In the genomic region with DNA sequence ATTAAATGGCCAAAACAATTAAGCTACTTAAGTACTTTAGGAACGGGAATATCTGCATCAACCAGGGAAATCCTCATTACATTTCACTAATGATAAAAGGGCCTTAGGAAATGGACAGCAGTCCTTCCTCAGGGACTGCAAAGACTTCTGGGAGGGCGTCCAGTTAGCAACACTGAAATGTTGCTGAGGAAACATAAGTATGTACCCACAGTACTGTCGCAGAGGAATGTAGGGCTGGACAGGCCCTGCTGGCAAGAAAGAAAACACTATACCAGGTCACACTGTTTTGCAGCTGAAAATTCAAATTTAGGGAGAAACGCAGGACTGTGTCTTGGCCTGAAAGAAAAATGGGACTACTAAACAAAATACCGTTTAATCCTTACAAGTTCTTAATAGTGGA, we compare ENCODE assay signal across 9 cellular contexts. TPM values are rescaled to one million over a fixed set of nuclear protein-coding genes. Genes with fewer than 3 reads are reported as not detected.
A peak's percentile ranks its signal among the peaks of the same experiment; 100 is the strongest.
DNase-seq lines count a peak whose midpoint lies in the region; ATAC-seq, FAIRE-seq and TF ChIP-seq lines count a peak whose summit lies in the region.
"Had no signal": no experiment of that assay in that cellular context is flagged by ENCODE, and none has a peak within 500 bp of the region (broad histone marks: within the 10 kb centered on the region; RNA-seq: fewer than 3 reads in every experiment).

No MANE protein-coding gene starts in this region.

- intact Hi-C loops in activated naive CD4-positive, alpha-beta T cell treated with anti-CD3 and anti-CD28 coated beads for 36 hours (cut with micrococcal nuclease) = no loop called here
- intact Hi-C loops in K562 (cut with micrococcal nuclease) = no loop called here
- intact Hi-C loops in left lung (cut with DNase I) = no loop called here

- H3K9me1 ChIP-seq in K562 (ENCODE audit: control insufficient read depth, insufficient read depth, low read length) = no peaks in the 10 kb centered on the region

- peaks cover 7 to 24% of the 10 kb centered on the region in 2 experiments for H3K4me1 ChIP-seq in K562 (replicated peaks in 1 of 2; ENCODE audit: control insufficient read depth in 2 of 2, insufficient read depth in 2 of 2, low read length in 2 of 2)
- peaks cover 12 to 36% of the 10 kb centered on the region in 2 donors for H3K4me1 ChIP-seq in left lung
- peaks cover 9 to 24% (median 18%) of the 10 kb centered on the region in 4 donors for H3K4me1 ChIP-seq in upper lobe of left lung

- peak overlapping the region in 1 of 2 experiments; percentile 92; a peak in 2 of 4 replicates for H3K9ac ChIP-seq in K562 (ENCODE audit: insufficient read depth in 1 of 2, low read depth in 2 of 2, low read length in 2 of 2)

- no peak overlapping the region for H2AFZ ChIP-seq in K562 (ENCODE audit: low read depth, low read length)

- H3K9me3 ChIP-seq in K562 (replicated peaks; ENCODE audit: control insufficient read depth, insufficient read depth, low read depth, low read length) = no peaks in the 10 kb centered on the region
- H3K9me3 ChIP-seq in left lung = no peaks in the 10 kb centered on the region
- no peaks in the 10 kb centered on the region for H3K9me3 ChIP-seq in upper lobe of left lung

- TF ChIP-seq CTCF in K562 (IDR thresholded peaks at IDR 0.05 in 2 of 3, conservative IDR thresholded peaks at IDR 0.05 in 1 of 3; ENCODE audit: insufficient read depth in 2 of 3, low read depth in 1 of 3, low read length in 3 of 3) (no peak), left lung (IDR thresholded peaks at IDR 0.05) (no peak), upper lobe of left lung (IDR thresholded peaks at IDR 0.05) (no peak)

- H4K20me1 ChIP-seq in K562 (replicated peaks; ENCODE audit: control insufficient read depth, insufficient read depth, low read length) = no peaks in the 10 kb centered on the region

- in situ Hi-C loops in K562 (cut with MboI) = no loop called here

- H3K9me3 Mint-ChIP-seq in activated naive CD4-positive, alpha-beta T cell treated with anti-CD3 and anti-CD28 coated beads for 36 hours = peaks cover 6% of the 10 kb centered on the region

- CTCF ChIA-PET in activated naive CD4-positive, alpha-beta T cell treated with anti-CD3 and anti-CD28 coated beads for 36 hours (lab: Charles Lee) = interaction anchor here (0.6 kb wide), 1 partner anchor 719 kb away, joined by 7 read pairs; no protein-coding TSS in a partner anchor
- CTCF ChIA-PET in K562 (lab: Yijun Ruan, JAX; ENCODE audit: low intra/inter-chr PET ratio) = no interaction called here

- no TSS peak for BruUV-seq in K562 (replicated peaks; lab: Mats Ljungman, UMichigan)

- H3K4me3 ChIP-seq in K562 = peak overlapping the region; percentile 96
- peak overlapping the region in 1 of 2 donors; percentile 81 for H3K4me3 ChIP-seq in left lung
- H3K4me3 ChIP-seq in upper lobe of left lung = peak overlapping the region in 3 of 4 donors; percentile 89 to 93 (median 93)

- H3K27ac ChIP-seq in K562 (ENCODE audit: extremely low read depth, low read depth, low read length) = peak overlapping the region; percentile 87; the same call in 1 of the 3 replicates
- H3K27ac ChIP-seq in left lung = peak overlapping the region; percentile 76 to 87
- peak overlapping the region in 3 of 4 donors; percentile 93 to 97 (median 95) for H3K27ac ChIP-seq in upper lobe of left lung

- peak overlapping the region; percentile 95 for H3K4me2 ChIP-seq in K562 (ENCODE audit: insufficient read depth, low read length)

- TF ChIP-seq POLR2A in K562 (conservative IDR thresholded peaks at IDR 0.05) (no peak), upper lobe of left lung (IDR thresholded peaks at IDR 0.05) (no peak)

- H3K36me3 Mint-ChIP-seq in activated naive CD4-positive, alpha-beta T cell treated with anti-CD3 and anti-CD28 coated beads for 36 hours (ENCODE audit: low read depth) = peaks cover 21% of the 10 kb centered on the region

- H3K27me3 ChIP-seq in K562 (ENCODE audit: control insufficient read depth in 2 of 2, insufficient read depth in 2 of 2, low read length in 2 of 2) (no peaks in the 10 kb centered on the region), left lung (no peaks in the 10 kb centered on the region), upper lobe of left lung (no peaks in the 10 kb centered on the region)

- 27% methylated on average over 5 of the region's 5 CpGs for WGBS in K562 (ENCODE audit: insufficient coverage, low coverage, missing lambda C conversion rate)
- 67 to 68% methylated on average over 5 of the region's 5 CpGs for WGBS in upper lobe of left lung, 2 donors

- POLR2A ChIA-PET in K562 (lab: Yijun Ruan, JAX) = interaction anchor here (0.6 to 1.0 kb wide), 3 partner anchors 11 to 287 kb away, joined by 3 to 4 read pairs (median 3); no protein-coding TSS in a partner anchor

- TF ChIP-seq EP300 in K562 (IDR thresholded peaks at IDR 0.05; ENCODE audit: low read length) (no peak), upper lobe of left lung (IDR thresholded peaks at IDR 0.05) (no peak)

- no peaks in the 10 kb centered on the region for H3K27me3 Mint-ChIP-seq in activated naive CD4-positive, alpha-beta T cell treated with anti-CD3 and anti-CD28 coated beads for 36 hours (ENCODE audit: low read depth)

- H3K79me2 ChIP-seq in K562 (ENCODE audit: control insufficient read depth, insufficient read depth, low read length) = peaks cover 66% of the 10 kb centered on the region

- peak; percentile 19 for FAIRE-seq in K562 (lab: Jason Lieb, UNC)

- H3K36me3 ChIP-seq in K562 (ENCODE audit: control insufficient read depth, insufficient read depth, low read length) = peaks cover 21% of the 10 kb centered on the region; the same call in 2 of the 3 replicates
- peaks cover 0 to 13% of the 10 kb centered on the region in 2 donors for H3K36me3 ChIP-seq in left lung
- H3K36me3 ChIP-seq in upper lobe of left lung = peaks cover 0 to 14% (median 0%) of the 10 kb centered on the region in 4 donors

- TF ChIP-seq RAD21 in K562 (CRISPR knock-in tag; conservative IDR thresholded peaks at IDR 0.05 in 1 of 2, IDR thresholded peaks at IDR 0.05 in 1 of 2) = no peak

- peak overlapping the region; percentile 96 for H3K4me3 Mint-ChIP-seq in activated naive CD4-positive, alpha-beta T cell treated with anti-CD3 and anti-CD28 coated beads for 36 hours

- H3K4me1 Mint-ChIP-seq in activated naive CD4-positive, alpha-beta T cell treated with anti-CD3 and anti-CD28 coated beads for 36 hours (ENCODE audit: low read depth) = peaks cover 58% of the 10 kb centered on the region

- ATAC-seq in K562 = no peak
- no peak for ATAC-seq in left lung
- no peak for ATAC-seq in upper lobe of left lung (ENCODE audit: low FRiP score in 2 of 2)
- no peak for ATAC-seq in HG02623 (IDR thresholded peaks at IDR 0.05; ENCODE audit: unreplicated experiment)
- ATAC-seq in GM18519 (IDR thresholded peaks at IDR 0.05; ENCODE audit: low FRiP score, unreplicated experiment) = no peak

- H3K27ac Mint-ChIP-seq in activated naive CD4-positive, alpha-beta T cell treated with anti-CD3 and anti-CD28 coated beads for 36 hours = no peak overlapping the region

- DNase-seq in activated naive CD4-positive, alpha-beta T cell treated with anti-CD3 and anti-CD28 coated beads for 36 hours = no peak
- DNase-seq in activated naive CD4-positive, alpha-beta T cell (lab: John Stamatoyannopoulos, UW) = no peak
- peak in 1 of 4 experiments; percentile 18 for DNase-seq in K562 (ENCODE audit: extremely low read depth in 1 of 4, low spot score in 3 of 4)
- DNase-seq in left lung = no peak
- DNase-seq in upper lobe of left lung = no peak
- DNase-seq in UCSD-AML1 (lab: John Stamatoyannopoulos, UW; ENCODE audit: unreplicated experiment) = no peak
- DNase-seq: hippocampal formation had no signal

RNA-seq across cellular contexts. Expression of a gene that starts 1.3 kb away (rescaled TPM):
- total RNA-seq in activated naive CD4-positive, alpha-beta T cell treated with anti-CD3 and anti-CD28 coated beads for 36 hours = 10 to 100 TPM; 18.1 to 18.6 TPM
- total RNA-seq in K562 (2011; cell fraction: chromatin; rRNA removed; ENCODE audit: low replicate concordance) = 43.2 and 55.8 TPM in 2 replicates
- 42.0 and 45.9 TPM in 2 replicates for total RNA-seq in K562 (2011; cell fraction: nucleolus; rRNA removed)
- total RNA-seq in K562 (2011; cell fraction: nucleoplasm; rRNA removed) = 49.2 and 65.0 TPM in 2 replicates
- total RNA-seq in K562 (2014; rRNA removed) (23.3 and 28.2 TPM in 2 replicates), K562 (2014; rRNA removed; fragmentation: Illumina TruSeq; extraction: Trizol) (44.0 and 45.6 TPM in 2 replicates), K562 (2015; rRNA removed; fragmentation: Illumina TruSeq; extraction: Trizol) (35.5 and 36.3 TPM in 2 replicates), K562 (2021) (22.7 and 24.0 TPM in 2 replicates), left lung (10 to 100 TPM; 34.7 to 43.8 TPM), upper lobe of left lung (10 to 100 TPM; 15.1 to 65.5 (median 39.7) TPM)
- polyA plus RNA-seq in K562 (2011; rRNA removed) (50.7 and 52.0 TPM in 2 replicates), K562 (2014; fragmentation: Illumina TruSeq; extraction: Trizol) (46.4 and 49.8 TPM in 2 replicates), K562 (2014; fragmentation: Nextera tagmentation; extraction: Ambion mirVana) (10 to 100 TPM; 30.0 to 32.5 TPM), K562 (2014; rRNA removed) (35.7 and 40.2 TPM in 2 replicates)
- polyA plus RNA-seq in K562 (2011; cell fraction: cytosol; rRNA removed) = 25.2 and 36.2 TPM in 2 replicates
- polyA plus RNA-seq in K562 (2011; cell fraction: nucleus; rRNA removed) = 20.3 and 25.9 TPM in 2 replicates
- polyA plus RNA-seq in K562 (2012) = 23.1 and 36.4 TPM in 2 replicates
- 44.5 and 49.8 TPM in 2 replicates for polyA minus RNA-seq in K562 (2011; rRNA and poly(A)+ RNA removed)
- polyA minus RNA-seq in K562 (2011; cell fraction: cytosol; rRNA and poly(A)+ RNA removed) = 23.3 and 43.8 TPM in 2 replicates
- 9.3 and 15.6 TPM in 2 replicates for polyA minus RNA-seq in K562 (2011; cell fraction: nucleus; rRNA and poly(A)+ RNA removed)

RNA-seq across cellular contexts. Expression of a gene that starts 37.7 kb away (rescaled TPM):
- total RNA-seq in activated naive CD4-positive, alpha-beta T cell treated with anti-CD3 and anti-CD28 coated beads for 36 hours = 100 to 1,000 TPM; 485 to 513 TPM
- 105 and 116 TPM in 2 replicates for total RNA-seq in K562 (2011; cell fraction: chromatin; rRNA removed; ENCODE audit: low replicate concordance)
- total RNA-seq in K562 (2011; cell fraction: nucleolus; rRNA removed) = 68.0 and 70.9 TPM in 2 replicates
- total RNA-seq in K562 (2011; cell fraction: nucleoplasm; rRNA removed) = 116 and 155 TPM in 2 replicates
- 224 and 228 TPM in 2 replicates for total RNA-seq in K562 (2014; rRNA removed)
- 366 and 402 TPM in 2 replicates for total RNA-seq in K562 (2014; rRNA removed; fragmentation: Illumina TruSeq; extraction: Trizol)
- 319 and 320 TPM in 2 replicates for total RNA-seq in K562 (2015; rRNA removed; fragmentation: Illumina TruSeq; extraction: Trizol)
- total RNA-seq in K562 (2021) = 257 and 267 TPM in 2 replicates
- polyA plus RNA-seq in K562 (2011; rRNA removed) = 155 and 168 TPM in 2 replicates
- 84.1 and 126 TPM in 2 replicates for polyA plus RNA-seq in K562 (2011; cell fraction: cytosol; rRNA removed)
- 76.3 and 97.2 TPM in 2 replicates for polyA plus RNA-seq in K562 (2011; cell fraction: nucleus; rRNA removed)
- 230 and 274 TPM in 2 replicates for polyA plus RNA-seq in K562 (2012)
- polyA plus RNA-seq in K562 (2014; fragmentation: Illumina TruSeq; extraction: Trizol) = 343 and 365 TPM in 2 replicates
- polyA plus RNA-seq in K562 (2014; fragmentation: Nextera tagmentation; extraction: Ambion mirVana) = 100 to 1,000 TPM; 293 to 301 TPM
- polyA plus RNA-seq in K562 (2014; rRNA removed) = 221 and 243 TPM in 2 replicates
- 252 and 302 TPM in 2 replicates for polyA minus RNA-seq in K562 (2011; rRNA and poly(A)+ RNA removed)
- 143 and 162 TPM in 2 replicates for polyA minus RNA-seq in K562 (2011; cell fraction: cytosol; rRNA and poly(A)+ RNA removed)
- 29.8 and 47.0 TPM in 2 replicates for polyA minus RNA-seq in K562 (2011; cell fraction: nucleus; rRNA and poly(A)+ RNA removed)
- 100 to 1,000 TPM; 144 to 186 TPM for total RNA-seq in left lung
- total RNA-seq in upper lobe of left lung = 100 to 1,000 TPM in 3 of 6 donors, 10 to 100 TPM in 3; 66.0 to 121 (median 98.5) TPM
